23 cellular contexts compared by ENCODE assay signal in the genomic region with DNA sequence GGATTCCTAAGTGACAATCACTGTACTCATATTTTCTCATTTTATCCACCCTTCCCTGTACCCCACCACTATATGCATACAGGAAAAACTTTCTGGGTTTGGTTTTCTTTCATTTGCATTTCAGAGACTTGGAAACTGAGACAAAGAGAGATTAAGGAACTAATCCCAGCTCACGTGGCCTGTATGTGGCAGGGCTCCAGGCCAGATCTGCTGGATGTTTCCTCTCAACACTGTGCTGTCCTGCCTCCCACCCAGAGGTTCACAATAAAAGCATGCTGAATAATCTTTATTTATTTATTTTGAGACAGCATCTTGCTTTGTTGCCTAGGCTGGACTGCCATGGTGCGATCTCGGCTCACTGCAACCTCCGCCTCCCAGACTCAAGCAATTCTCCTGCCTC.
"Had no signal": no experiment of that assay in that cellular context is flagged by ENCODE, and none has a peak within 500 bp of the region (broad histone marks: within the 10 kb centered on the region; RNA-seq: fewer than 3 reads in every experiment).

No MANE protein-coding gene starts in this region.

- H3K27me3 Mint-ChIP-seq: activated naive CD4-positive, alpha-beta T cell treated with anti-CD3 and anti-CD28 coated beads, Interleukin-2, amount 50 U/mL, for 24 hours; activated naive CD8-positive, alpha-beta T cell treated with anti-CD3 and anti-CD28 coated beads, Interleukin-2, amount 50 U/mL, for 24 hours had no signal

- H3K4me3 Mint-ChIP-seq: activated CD8-positive, alpha-beta T cell treated with anti-CD3 and anti-CD28 coated beads, Interleukin-2, amount 10 ng/mL, durations not matched to agents 7 days and 5 days; activated naive CD4-positive, alpha-beta T cell treated with anti-CD3 and anti-CD28 coated beads, Interleukin-2, amount 50 U/mL, for 24 hours; activated naive CD8-positive, alpha-beta T cell treated with anti-CD3 and anti-CD28 coated beads, Interleukin-2, amount 50 U/mL, for 24 hours; T-helper 1 cell treated with Interleukin-12 subunit alpha and Interleukin-12 subunit beta and Interleukin-4 antibody, amounts not matched to agents 30 μg/mL and 1 μg/mL, for 36 hours had no signal

- H3K4me3 ChIP-seq: ascending aorta, body of pancreas, Peyer's patch had no signal

- H3K27ac Mint-ChIP-seq: activated CD8-positive, alpha-beta T cell treated with anti-CD3 and anti-CD28 coated beads, Interleukin-2, amount 10 ng/mL, durations not matched to agents 7 days and 5 days; activated naive CD4-positive, alpha-beta T cell treated with anti-CD3 and anti-CD28 coated beads, Interleukin-2, amount 50 U/mL, for 24 hours; activated naive CD8-positive, alpha-beta T cell treated with anti-CD3 and anti-CD28 coated beads, Interleukin-2, amount 50 U/mL, for 24 hours; T-helper 1 cell treated with Interleukin-12 subunit alpha and Interleukin-12 subunit beta and Interleukin-4 antibody, amounts not matched to agents 30 μg/mL and 1 μg/mL, for 36 hours had no signal

- H3K4me1 ChIP-seq: ascending aorta, body of pancreas, Peyer's patch had no signal

- H3K9me3 ChIP-seq: ascending aorta, body of pancreas, Peyer's patch had no signal

- H3K27me3 ChIP-seq: ascending aorta, body of pancreas, Peyer's patch had no signal

- H3K27ac ChIP-seq: ascending aorta, body of pancreas, KMS-11, Peyer's patch, RWPE1 had no signal

- H3K9me3 Mint-ChIP-seq: activated naive CD4-positive, alpha-beta T cell treated with anti-CD3 and anti-CD28 coated beads, Interleukin-2, amount 50 U/mL, for 24 hours; activated naive CD8-positive, alpha-beta T cell treated with anti-CD3 and anti-CD28 coated beads, Interleukin-2, amount 50 U/mL, for 24 hours had no signal

- H3K4me1 Mint-ChIP-seq: activated naive CD4-positive, alpha-beta T cell treated with anti-CD3 and anti-CD28 coated beads, Interleukin-2, amount 50 U/mL, for 24 hours; activated naive CD8-positive, alpha-beta T cell treated with anti-CD3 and anti-CD28 coated beads, Interleukin-2, amount 50 U/mL, for 24 hours had no signal

- ATAC-seq: activated CD4-positive, CD25-positive, alpha-beta regulatory T cell treated with anti-CD3 and anti-CD28 coated beads, Interleukin-2, amount 50 U/mL, for 24 hours; activated CD8-positive, alpha-beta T cell treated with anti-CD3 and anti-CD28 coated beads, Interleukin-2, amount 10 ng/mL, durations not matched to agents 7 days and 5 days; activated naive CD8-positive, alpha-beta T cell treated with anti-CD3 and anti-CD28 coated beads, Interleukin-2, amount 50 U/mL, for 24 hours; body of pancreas had no signal

- DNase-seq: activated CD4-positive, alpha-beta T cell treated with anti-CD3 and anti-CD28 coated beads for 4 hours; activated CD8-positive, alpha-beta memory T cell treated with anti-CD3 and anti-CD28 coated beads, Interleukin-2, amount 50 U/mL, for 48 hours; activated CD8-positive, alpha-beta T cell treated with anti-CD3 and anti-CD28 coated beads, Interleukin-2, amount 10 ng/mL, durations not matched to agents 7 days and 5 days; activated naive CD8-positive, alpha-beta T cell treated with anti-CD3 and anti-CD28 coated beads, Interleukin-2, amount 50 U/mL, for 24 hours; activated T-cell treated with anti-CD3 and anti-CD28 coated beads, Interleukin-2, amount 50 U/mL, for 1 hour; amniotic stem cell; central memory CD4-positive, alpha-beta T cell; NCI-H1092 treated with DMSO at 0.1 percent for 48 hours; NCI-H1417 treated with DMSO at 0.1 percent for 48 hours; NCI-H1694; NCI-H2029; NCI-H2107; NCI-H524; NCI-H748 treated with DMSO at 0.1 percent for 48 hours; SHP77 treated with DMSO at 0.1 percent for 48 hours had no signal
